In the genomic region with DNA sequence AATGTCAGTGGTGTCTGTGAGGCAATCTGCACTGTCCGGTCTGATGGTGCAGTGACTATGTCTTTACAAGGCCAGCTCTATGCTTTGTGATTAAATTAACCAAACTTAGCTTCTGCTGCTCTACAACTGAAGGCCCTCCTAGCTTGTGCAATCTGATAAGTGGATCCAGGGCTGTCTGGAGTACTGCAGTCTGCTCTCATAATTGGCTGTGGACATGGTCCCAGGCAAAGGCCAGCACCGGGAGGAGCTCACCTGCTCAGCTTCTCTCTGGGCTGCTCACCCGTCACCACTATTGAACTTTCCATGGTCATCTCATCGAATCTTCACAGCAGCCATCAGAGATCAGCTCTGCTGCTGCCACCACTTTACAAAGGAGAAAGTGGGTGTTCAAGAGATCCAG, we compare ENCODE assay signal across 22 cellular contexts. TPM values are rescaled to one million over a fixed set of nuclear protein-coding genes. Genes with fewer than 3 reads are reported as not detected.
"Had no signal": no experiment of that assay in that cellular context is flagged by ENCODE, and none has a peak within 500 bp of the region (broad histone marks: within the 10 kb centered on the region; RNA-seq: fewer than 3 reads in every experiment).

No MANE protein-coding gene starts in this region.

- H3K27ac Mint-ChIP-seq: endodermal cell; memory B cell; natural killer cell treated with Interleukin-12 subunit alpha and Interleukin-12 subunit beta and Interleukin-15 and Interleukin-18, amount 100 ng/mL, for 72 hours; progenitor cell of endocrine pancreas; stimulated activated effector memory CD8-positive, alpha-beta T cell treated with anti-CD3 and anti-CD28 coated beads, Interleukin-12 subunit alpha, Interleukin-12 subunit beta, amount 100 ng/mL, for 72 hours had no signal

- ATAC-seq: gastrocnemius medialis; natural killer cell treated with Interleukin-12 subunit alpha and Interleukin-12 subunit beta and Interleukin-15 and Interleukin-18, amount 100 ng/mL, for 72 hours; stimulated activated effector memory CD8-positive, alpha-beta T cell treated with anti-CD3 and anti-CD28 coated beads, Interleukin-12 subunit alpha, Interleukin-12 subunit beta, amount 100 ng/mL, for 72 hours; stimulated activated naive CD8-positive, alpha-beta T cell treated with anti-CD3 and anti-CD28 coated beads, Interleukin-15, Interleukin-2, amounts not matched to agents 100 U/mL and 50 U/mL, for 24 hours had no signal

- H3K27ac ChIP-seq: gastrocnemius medialis, heart right ventricle, neural progenitor cell, pancreas, tibial artery, upper lobe of left lung, vagina had no signal

- DNase-seq: dermis blood vessel endothelial cell; effector CD4-positive, alpha-beta T cell; endodermal cell; gastrocnemius medialis; heart right ventricle; hypothalamus; kidney glomerular epithelial cell; midbrain; pancreas; right cardiac atrium; stimulated activated CD4-positive, alpha-beta T cell treated with anti-CD3 and anti-CD28 coated beads, Interleukin-4, amount 100 ng/mL, for 1 hour; stimulated activated CD8-positive, alpha-beta memory T cell treated with anti-CD3 and anti-CD28 coated beads, Interleukin-4, amount 100 ng/mL, for 48 hours; stimulated activated naive CD8-positive, alpha-beta T cell treated with anti-CD3 and anti-CD28 coated beads, Interleukin-15, Interleukin-2, amounts not matched to agents 100 U/mL and 50 U/mL, for 24 hours; tibial artery had no signal

- H3K36me3 Mint-ChIP-seq: memory B cell; natural killer cell treated with Interleukin-12 subunit alpha and Interleukin-12 subunit beta and Interleukin-15 and Interleukin-18, amount 100 ng/mL, for 72 hours; neural progenitor cell; stimulated activated effector memory CD8-positive, alpha-beta T cell treated with anti-CD3 and anti-CD28 coated beads, Interleukin-12 subunit alpha, Interleukin-12 subunit beta, amount 100 ng/mL, for 72 hours had no signal

- H3K4me3 ChIP-seq: gastrocnemius medialis, heart right ventricle, neural progenitor cell, pancreas, smooth muscle cell, tibial artery, upper lobe of left lung, vagina had no signal

- H3K4me1 Mint-ChIP-seq: stimulated activated effector memory CD8-positive, alpha-beta T cell treated with anti-CD3 and anti-CD28 coated beads, Interleukin-12 subunit alpha, Interleukin-12 subunit beta, amount 100 ng/mL, for 72 hours had no signal

- H3K4me1 ChIP-seq: gastrocnemius medialis, heart right ventricle, pancreas, tibial artery, vagina had no signal

- H3K9me3 ChIP-seq: gastrocnemius medialis, heart right ventricle, pancreas, tibial artery, upper lobe of left lung, vagina had no signal

- H3K27me3 ChIP-seq: gastrocnemius medialis, heart right ventricle, neural progenitor cell, pancreas, tibial artery, upper lobe of left lung, vagina had no signal

- H3K36me3 ChIP-seq: gastrocnemius medialis, heart right ventricle, neural progenitor cell, pancreas, tibial artery, upper lobe of left lung, vagina had no signal

- H3K9me3 Mint-ChIP-seq: endodermal cell; memory B cell; natural killer cell treated with Interleukin-12 subunit alpha and Interleukin-12 subunit beta and Interleukin-15 and Interleukin-18, amount 100 ng/mL, for 72 hours; stimulated activated effector memory CD8-positive, alpha-beta T cell treated with anti-CD3 and anti-CD28 coated beads, Interleukin-12 subunit alpha, Interleukin-12 subunit beta, amount 100 ng/mL, for 72 hours had no signal

- H3K4me3 Mint-ChIP-seq: endodermal cell; memory B cell; natural killer cell treated with Interleukin-12 subunit alpha and Interleukin-12 subunit beta and Interleukin-15 and Interleukin-18, amount 100 ng/mL, for 72 hours; neural progenitor cell; stimulated activated effector memory CD8-positive, alpha-beta T cell treated with anti-CD3 and anti-CD28 coated beads, Interleukin-12 subunit alpha, Interleukin-12 subunit beta, amount 100 ng/mL, for 72 hours had no signal

RNA-seq across cellular contexts. Expression of gene APCDD1, which starts 13.0 kb away (rescaled TPM):
- total RNA-seq: natural killer cell treated with Interleukin-12 subunit alpha and Interleukin-12 subunit beta and Interleukin-15 and Interleukin-18, amount 100 ng/mL, for 72 hours had no signal
